8 cellular contexts compared by ENCODE assay signal in genomic region chr13:102400619-102401125, GRCh38. TPM values are rescaled to one million over a fixed set of nuclear protein-coding genes. Genes with fewer than 3 reads are reported as not detected.
A peak's percentile ranks its signal among the peaks of the same experiment; 100 is the strongest.
DNase-seq lines count a peak whose midpoint lies in the region; ATAC-seq and TF ChIP-seq lines count a peak whose summit lies in the region.

No MANE protein-coding gene starts in this region.

- POLR2A ChIA-PET in naive thymus-derived CD4-positive, alpha-beta T cell (lab: Charles Lee) = interaction anchor here (0.8 kb wide), 1 partner anchor 445 kb away, joined by 3 read pairs; the partner anchor contains the start of gene ERCC5

- H3K4me2 ChIP-seq in OCI-LY1 (ENCODE audit: low read length) = peak overlapping the region; percentile 50

- H3K79me2 ChIP-seq in OCI-LY1 (ENCODE audit: insufficient read depth, low read length) = no peaks in the 10 kb centered on the region

- H3K4me1 ChIP-seq in ES-I3 (ENCODE audit: insufficient read depth, low read length) (no peaks in the 10 kb centered on the region), OCI-LY1 (ENCODE audit: insufficient read depth, low read length, severe bottlenecking) (peaks cover 8% of the 10 kb centered on the region), endocrine pancreas (ENCODE audit: control insufficient read depth, insufficient read depth, low read length) (no peaks in the 10 kb centered on the region)
- peaks cover 0 to 20% of the 10 kb centered on the region in 2 donors for H3K4me1 ChIP-seq in naive thymus-derived CD4-positive, alpha-beta T cell (ENCODE audit: control insufficient read depth in 2 of 2, insufficient read depth in 2 of 2, low read length in 2 of 2)

- TF ChIP-seq CTCF in OCI-LY1 (IDR thresholded peaks at IDR 0.05; ENCODE audit: low read length) = no peak

- H3K9ac ChIP-seq in ES-I3 (ENCODE audit: low read depth, low read length) = peak overlapping the region; percentile 86
- no peak overlapping the region for H3K9ac ChIP-seq in OCI-LY1 (ENCODE audit: low read length)
- H3K9ac ChIP-seq in endocrine pancreas (ENCODE audit: control insufficient read depth, insufficient read depth, low read length) = peak overlapping the region; percentile 95

- H3K27me3 ChIP-seq in OCI-LY1 (ENCODE audit: insufficient read depth, low read length) (0 out of 2 replicates have a peak, but pooled peaks cover 5% of the 10 kb centered on the region), endocrine pancreas (ENCODE audit: control insufficient read depth, insufficient read depth, low read length) (no peaks in the 10 kb centered on the region)
- peaks cover 0 to 32% of the 10 kb centered on the region in 2 donors for H3K27me3 ChIP-seq in naive thymus-derived CD4-positive, alpha-beta T cell (ENCODE audit: control insufficient read depth in 2 of 2, insufficient read depth in 2 of 2, low read length in 2 of 2)

- H3K27ac ChIP-seq in OCI-LY1 (ENCODE audit: low read depth, low read length, poor library complexity, severe bottlenecking) = no peak overlapping the region
- H3K27ac ChIP-seq in naive thymus-derived CD4-positive, alpha-beta T cell (ENCODE audit: low read depth, low read length) = no peak overlapping the region

- H3K36me3 Mint-ChIP-seq in naive thymus-derived CD4-positive, alpha-beta T cell = no peaks in the 10 kb centered on the region

- ATAC-seq in naive thymus-derived CD4-positive, alpha-beta T cell = peak; percentile 8
- ATAC-seq in GM19397 (IDR thresholded peaks at IDR 0.05; ENCODE audit: unreplicated experiment) = no peak

- no peaks in the 10 kb centered on the region for H3F3A ChIP-seq in OCI-LY1 (ENCODE audit: insufficient read depth, low read length)

- CTCF ChIA-PET in naive thymus-derived CD4-positive, alpha-beta T cell (lab: Charles Lee) = no interaction called here

- no peaks in the 10 kb centered on the region for H3K9me3 ChIP-seq in ES-I3 (ENCODE audit: control insufficient read depth, insufficient read depth, low read length)
- H3K9me3 ChIP-seq in OCI-LY1 (ENCODE audit: low read length) = no peaks in the 10 kb centered on the region
- H3K9me3 ChIP-seq in endocrine pancreas (ENCODE audit: control insufficient read depth, low read length) = no peaks in the 10 kb centered on the region
- H3K9me3 ChIP-seq in naive thymus-derived CD4-positive, alpha-beta T cell (ENCODE audit: control insufficient read depth in 2 of 3, low read length in 3 of 3) = no peaks in the 10 kb centered on the region

- peaks cover 0 to 6% (median 0%) of the 10 kb centered on the region in 11 donors for H3K9me3 Mint-ChIP-seq in naive thymus-derived CD4-positive, alpha-beta T cell

- H3K27me3 Mint-ChIP-seq in naive thymus-derived CD4-positive, alpha-beta T cell = peaks cover 57 to 77% (median 61%) of the 10 kb centered on the region in 5 donors

- no peaks in the 10 kb centered on the region for H3K36me3 ChIP-seq in ES-I3 (ENCODE audit: insufficient read depth, low read length)
- no peaks in the 10 kb centered on the region for H3K36me3 ChIP-seq in OCI-LY1 (ENCODE audit: insufficient read depth, low read length)
- H3K36me3 ChIP-seq in endocrine pancreas (ENCODE audit: control insufficient read depth, insufficient read depth, low read length) = no peaks in the 10 kb centered on the region
- H3K36me3 ChIP-seq in naive thymus-derived CD4-positive, alpha-beta T cell (ENCODE audit: control insufficient read depth in 2 of 3, insufficient read depth in 3 of 3, low read length in 3 of 3) = no peaks in the 10 kb centered on the region

- H3K4me3 ChIP-seq in OCI-LY1 (ENCODE audit: low read depth, low read length, poor library complexity, severe bottlenecking) = peak overlapping the region; percentile 42
- H3K4me3 ChIP-seq in endocrine pancreas (ENCODE audit: control insufficient read depth, insufficient read depth, low read length) = peak overlapping the region; percentile 92
- peak overlapping the region; percentile 33 for H3K4me3 ChIP-seq in naive thymus-derived CD4-positive, alpha-beta T cell (ENCODE audit: low read length)

- H2AFZ ChIP-seq in OCI-LY1 (ENCODE audit: low read length) = no peak overlapping the region

- peaks cover 17 to 38% (median 27%) of the 10 kb centered on the region in 7 donors for H3K4me1 Mint-ChIP-seq in naive thymus-derived CD4-positive, alpha-beta T cell

- DNase-seq in naive thymus-derived CD4-positive, alpha-beta T cell = peak in 1 of 9 donors; percentile 4
- DNase-seq in GDM1 (lab: John Stamatoyannopoulos, UW) (no peak), MV-4-11 (lab: John Stamatoyannopoulos, UW) (no peak), pons (ENCODE audit: low spot score) (no peak)

- H3K9me2 ChIP-seq in OCI-LY1 (ENCODE audit: low read depth, low read length) = no peaks in the 10 kb centered on the region

- intact Hi-C loops in naive thymus-derived CD4-positive, alpha-beta T cell (cut with micrococcal nuclease) = no loop called here

- H3K4me3 Mint-ChIP-seq in naive thymus-derived CD4-positive, alpha-beta T cell = peak overlapping the region; percentile 67 to 84 (median 81)

- no peak overlapping the region for H3K27ac Mint-ChIP-seq in naive thymus-derived CD4-positive, alpha-beta T cell

- H4K20me1 ChIP-seq in OCI-LY1 (ENCODE audit: insufficient read depth, low read length) = no peaks in the 10 kb centered on the region

RNA-seq across cellular contexts. Expression of gene FGF14, which starts 1.2 kb away (rescaled TPM):
- total RNA-seq in naive thymus-derived CD4-positive, alpha-beta T cell = not detected
- polyA plus RNA-seq in naive thymus-derived CD4-positive, alpha-beta T cell = not detected

Comparison
In these comparisons a context has a peak if more than half of its experiments do, and no peak if none do; other contexts are left out.
1. H3K4me3 ChIP-seq: peak in every context shown above with its lines; median percentile 92 in endocrine pancreas; 42 in OCI-LY1; 33 in naive thymus-derived CD4-positive, alpha-beta T cell.